ENCODE assay signal across 20 cellular contexts in genomic region chr13:108944760-108945159, GRCh38.
DNase-seq lines count a peak whose midpoint lies in the region; ATAC-seq and TF ChIP-seq lines count a peak whose summit lies in the region.
"Had no signal": no experiment of that assay in that cellular context is flagged by ENCODE, and none has a peak within 500 bp of the region (broad histone marks: within the 10 kb centered on the region; RNA-seq: fewer than 3 reads in every experiment).

No MANE protein-coding gene starts in this region.

- POLR2A ChIA-PET in MCF 10A (lab: Yijun Ruan, JAX), result interaction anchor here (0.5 to 2.1 kb wide), 3 partner anchors 11 to 814 kb away, joined by 3 to 5 read pairs (median 3); no protein-coding TSS in a partner anchor
- POLR2A ChIA-PET in naive thymus-derived CD8-positive, alpha-beta T cell (lab: Charles Lee), result no interaction called here

- no peak overlapping the region for H3K4me3 ChIP-seq in breast epithelium
- H3K4me3 ChIP-seq in fibroblast of pulmonary artery (replicated peaks; ENCODE audit: low read depth, low read length), result no peak overlapping the region
- no peak overlapping the region for H3K4me3 ChIP-seq in BE2C (ENCODE audit: low read depth, low read length)
- H3K4me3 ChIP-seq: esophagus muscularis mucosa, ovary had no signal

- H3K27me3 ChIP-seq in breast epithelium, result no peaks in the 10 kb centered on the region
- H3K27me3 ChIP-seq in BE2C, result peaks cover 42% of the 10 kb centered on the region
- H3K27me3 ChIP-seq: esophagus muscularis mucosa, ovary had no signal

- TF ChIP-seq POLR2A in breast epithelium (IDR thresholded peaks at IDR 0.05), result no peak

- no TSS peak for BruUV-seq in MCF 10A (replicated peaks; lab: Mats Ljungman, UMichigan)

- no peaks in the 10 kb centered on the region for H3K27me3 Mint-ChIP-seq in MCF 10A (ENCODE audit: insufficient read depth, unreplicated experiment)
- peaks cover 0 to 5% (median 0%) of the 10 kb centered on the region in 5 donors for H3K27me3 Mint-ChIP-seq in naive thymus-derived CD8-positive, alpha-beta T cell

- no peaks in the 10 kb centered on the region for H3K9me3 Mint-ChIP-seq in MCF 10A (ENCODE audit: unreplicated experiment)
- H3K9me3 Mint-ChIP-seq in naive thymus-derived CD8-positive, alpha-beta T cell, result no peaks in the 10 kb centered on the region

- CTCF ChIA-PET in MCF 10A (lab: Yijun Ruan, JAX), result interaction anchor here (2.6 kb wide), 1 partner anchor 30 kb away, joined by 10 read pairs; no protein-coding TSS in a partner anchor

- ATAC-seq in naive thymus-derived CD8-positive, alpha-beta T cell, result no peak
- ATAC-seq in HG02571 (IDR thresholded peaks at IDR 0.05; ENCODE audit: unreplicated experiment), result no peak

- TF ChIP-seq CTCF in MCF 10A (IDR thresholded peaks at IDR 0.05; ENCODE audit: unreplicated experiment) (no peak), breast epithelium (IDR thresholded peaks at IDR 0.05) (no peak), fibroblast of pulmonary artery (IDR thresholded peaks at IDR 0.05; ENCODE audit: low read length, missing control alignments) (no peak), BE2C (IDR thresholded peaks at IDR 0.05; ENCODE audit: low read depth, low read length) (no peak)

- no peaks in the 10 kb centered on the region for H3K4me1 ChIP-seq in breast epithelium
- no peaks in the 10 kb centered on the region for H3K4me1 ChIP-seq in BE2C

- H3K36me3 Mint-ChIP-seq in MCF 10A (ENCODE audit: insufficient read depth, unreplicated experiment), result no peaks in the 10 kb centered on the region
- no peaks in the 10 kb centered on the region for H3K36me3 Mint-ChIP-seq in naive thymus-derived CD8-positive, alpha-beta T cell

- intact Hi-C loops in MCF 10A (cut with micrococcal nuclease) (no loop called here), breast epithelium (cut with DNase I; ENCODE audit: low total_unique reads) (loop anchor here (10.0 kb wide), 1 partner anchor 460 kb away; no protein-coding TSS in a partner anchor)

- no peak overlapping the region for H3K4me3 Mint-ChIP-seq in MCF 10A (ENCODE audit: unreplicated experiment)
- H3K4me3 Mint-ChIP-seq in naive thymus-derived CD8-positive, alpha-beta T cell, result no peak overlapping the region

- no peak overlapping the region for H3K27ac Mint-ChIP-seq in MCF 10A (ENCODE audit: low read depth, unreplicated experiment)
- no peak overlapping the region for H3K27ac Mint-ChIP-seq in naive thymus-derived CD8-positive, alpha-beta T cell

- H3K36me3 ChIP-seq in breast epithelium (no peaks in the 10 kb centered on the region), BE2C (no peaks in the 10 kb centered on the region)
- H3K36me3 ChIP-seq: esophagus muscularis mucosa, ovary had no signal

- peak; percentile 79 for DNase-seq in MCF 10A (ENCODE audit: unreplicated experiment)
- DNase-seq in breast epithelium (ENCODE audit: low spot score in 2 of 2), result no peak
- peak; percentile 78 for DNase-seq in SIG-M5 treated with dmso at 0.1 percent for 504 hours (lab: John Stamatoyannopoulos, UW; ENCODE audit: unreplicated experiment)
- peak; percentile 44 for DNase-seq in fibroblast of pulmonary artery (ENCODE audit: low read depth)
- DNase-seq in naive thymus-derived CD8-positive, alpha-beta T cell, result no peak
- DNase-seq in BE2C, result no peak
- no peak for DNase-seq in mesenteric fat pad (ENCODE audit: low spot score)
- DNase-seq: activated CD4-positive, alpha-beta T cell treated with anti-CD3 and anti-CD28 coated beads for 48 hours; activated CD8-positive, alpha-beta memory T cell treated with anti-CD3 and anti-CD28 coated beads, Interleukin-2, amount 50 U/mL, for 48 hours; activated naive CD4-positive, alpha-beta T cell; dermis blood vessel endothelial cell; hippocampal formation; NCI-H1694 treated with DMSO at 0.1 percent for 48 hours; NCI-H446 treated with DMSO at 0.1 percent for 48 hours; ovary; stimulated activated CD4-positive, alpha-beta T cell treated with anti-CD3 and anti-CD28 coated beads, Interleukin-4, amount 100 ng/mL, for 1 hour; stimulated activated CD8-positive, alpha-beta memory T cell treated with anti-CD3 and anti-CD28 coated beads, Interleukin-4, amount 100 ng/mL, for 48 hours had no signal

- peaks cover 8% of the 10 kb centered on the region for H3K4me1 Mint-ChIP-seq in MCF 10A (ENCODE audit: insufficient read depth, unreplicated experiment)
- peaks cover 0 to 2% (median 0%) of the 10 kb centered on the region in 4 donors for H3K4me1 Mint-ChIP-seq in naive thymus-derived CD8-positive, alpha-beta T cell

- no peaks in the 10 kb centered on the region for H3K9me3 ChIP-seq in breast epithelium
- no peaks in the 10 kb centered on the region for H3K9me3 ChIP-seq in BE2C
- H3K9me3 ChIP-seq: esophagus muscularis mucosa, ovary had no signal

- H3K27ac ChIP-seq in breast epithelium, result no peak overlapping the region
- H3K27ac ChIP-seq: 22Rv1, esophagus muscularis mucosa, ovary had no signal

Comparison
In these comparisons a context has a peak if more than half of its experiments do, and no peak if none do; other contexts are left out.
1. DNase-seq: peak in MCF 10A (single experiment), SIG-M5 treated with dmso at 0.1 percent for 504 hours (single experiment) and fibroblast of pulmonary artery (single experiment); none in breast epithelium (0 of 2), naive thymus-derived CD8-positive, alpha-beta T cell (0 of 10), BE2C (single experiment) and mesenteric fat pad (single experiment).